34 cellular contexts compared by ENCODE assay signal in the genomic region with DNA sequence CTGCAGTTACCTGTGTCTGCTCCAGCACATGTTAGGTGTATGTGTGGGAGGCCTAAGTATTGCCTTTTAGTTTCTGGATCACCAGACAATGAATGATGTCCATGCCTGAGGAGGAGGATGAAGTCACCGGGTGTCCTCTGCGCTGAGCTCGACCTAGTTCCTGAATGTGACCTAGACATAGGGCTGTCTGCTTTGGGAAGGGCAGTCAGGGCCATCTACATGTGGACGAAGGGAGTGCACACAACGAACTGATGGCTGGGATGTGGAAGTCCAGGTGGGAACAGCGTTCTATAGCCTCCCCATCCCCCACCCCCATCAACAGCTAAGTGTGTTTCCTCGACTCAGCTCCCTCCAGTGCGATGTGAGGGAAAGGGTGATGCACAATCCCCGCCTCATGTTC.
"Had no signal": no experiment of that assay in that cellular context is flagged by ENCODE, and none has a peak within 500 bp of the region (broad histone marks: within the 10 kb centered on the region; RNA-seq: fewer than 3 reads in every experiment).

No MANE protein-coding gene starts in this region.

- H3K9me3 Mint-ChIP-seq: activated naive CD4-positive, alpha-beta T cell treated with anti-CD3 and anti-CD28 coated beads, Interleukin-2, amount 50 U/mL, for 24 hours; activated naive CD8-positive, alpha-beta T cell treated with anti-CD3 and anti-CD28 coated beads for 36 hours; activated T-helper 2 cell treated with anti-CD3 and anti-CD28 coated beads, Interferon-gamma antibody, Interleukin-2, Interleukin-4, amounts not matched to agents 10 μg/mL and 5 μg/mL and 100 μg/mL, durations not matched to agents 14 hours and 24 hours and 36 hours; T-helper 2 cell treated with Interferon-gamma antibody and Interleukin-4, amounts not matched to agents 5 μg/mL and 100 μg/mL, for 36 hours had no signal

- H3K36me3 Mint-ChIP-seq: activated CD4-positive, alpha-beta memory T cell treated with anti-CD3 and anti-CD28 coated beads for 36 hours; activated CD8-positive, alpha-beta memory T cell treated with anti-CD3 and anti-CD28 coated beads, Interleukin-2, amount 10 ng/mL, durations not matched to agents 7 days and 5 days; activated naive CD4-positive, alpha-beta T cell treated with anti-CD3 and anti-CD28 coated beads, Interleukin-2, amount 50 U/mL, for 24 hours; activated naive CD8-positive, alpha-beta T cell treated with anti-CD3 and anti-CD28 coated beads for 36 hours had no signal

- DNase-seq: activated CD4-positive, alpha-beta memory T cell treated with anti-CD3 and anti-CD28 coated beads for 36 hours; activated CD4-positive, alpha-beta T cell treated with anti-CD3 and anti-CD28 coated beads for 36 hours; activated CD4-positive, alpha-beta T cell treated with anti-CD3 and anti-CD28 coated beads, Interleukin-2, amount 10 ng/mL, durations not matched to agents 24 days and 14 days; activated CD4-positive, CD25-positive, alpha-beta regulatory T cell; activated CD4-positive, CD25-positive, alpha-beta regulatory T cell treated with anti-CD3 and anti-CD28 coated beads, Interleukin-2, amount 50 U/mL, for 72 hours; activated CD8-positive, alpha-beta memory T cell treated with anti-CD3 and anti-CD28 coated beads, Interleukin-2, amount 10 ng/mL, durations not matched to agents 7 days and 5 days; activated CD8-positive, alpha-beta memory T cell treated with anti-CD3 and anti-CD28 coated beads, Interleukin-2, amount 50 U/mL, for 4 hours; activated CD8-positive, alpha-beta T cell treated with anti-CD3 and anti-CD28 coated beads, Interleukin-2, amount 10 ng/mL, durations not matched to agents 7 days and 5 days; activated effector memory CD4-positive, alpha-beta T cell treated with anti-CD3 and anti-CD28 coated beads, Interleukin-2, amount 50 U/mL, for 16 hours; activated naive CD4-positive, alpha-beta T cell treated with anti-CD3 and anti-CD28 coated beads for 36 hours; activated naive CD8-positive, alpha-beta T cell treated with anti-CD3 and anti-CD28 coated beads for 36 hours; activated naive CD8-positive, alpha-beta T cell treated with anti-CD3 and anti-CD28 coated beads, Interleukin-2, amount 50 U/mL, for 24 hours; activated T-cell treated with anti-CD3 and anti-CD28 coated beads, Interleukin-2, amount 50 U/mL, for 1 hour; activated T-cell treated with anti-CD3 and anti-CD28 coated beads, Interleukin-2, amount 50 U/mL, for 48 hours; adrenal gland; amygdala; aorta; body of pancreas; caudate nucleus; colonic mucosa; effector CD8-positive, alpha-beta T cell; foreskin keratinocyte; heart right ventricle; T-helper 1 cell; T-helper 17 cell; T1000 had no signal

- ATAC-seq: activated CD4-positive, alpha-beta T cell treated with anti-CD3 and anti-CD28 coated beads for 36 hours; activated CD8-positive, alpha-beta memory T cell treated with anti-CD3 and anti-CD28 coated beads, Interleukin-2, amount 10 ng/mL, durations not matched to agents 7 days and 5 days; activated CD8-positive, alpha-beta T cell treated with anti-CD3 and anti-CD28 coated beads, Interleukin-2, amount 10 ng/mL, durations not matched to agents 7 days and 5 days; activated naive CD8-positive, alpha-beta T cell treated with anti-CD3 and anti-CD28 coated beads, Interleukin-2, amount 50 U/mL, for 24 hours; body of pancreas; foreskin keratinocyte; gastroesophageal sphincter; T-helper 17 cell had no signal

- H3K27me3 Mint-ChIP-seq: activated CD4-positive, alpha-beta memory T cell treated with anti-CD3 and anti-CD28 coated beads for 36 hours had no signal

- H3K36me3 ChIP-seq: adrenal gland, colonic mucosa, gastroesophageal sphincter, heart right ventricle had no signal

- FAIRE-seq: endometrium, endothelial cell of umbilical vein had no signal

- H3K27me3 ChIP-seq: adrenal gland, body of pancreas, colonic mucosa, foreskin keratinocyte, gastroesophageal sphincter, heart right ventricle had no signal

- H3K4me3 Mint-ChIP-seq: activated CD4-positive, alpha-beta memory T cell treated with anti-CD3 and anti-CD28 coated beads for 36 hours; activated CD4-positive, alpha-beta T cell treated with anti-CD3 and anti-CD28 coated beads for 36 hours; activated CD4-positive, alpha-beta T cell treated with anti-CD3 and anti-CD28 coated beads, Interleukin-2, amount 10 ng/mL, durations not matched to agents 24 days and 14 days; activated CD8-positive, alpha-beta memory T cell treated with anti-CD3 and anti-CD28 coated beads, Interleukin-2, amount 10 ng/mL, durations not matched to agents 7 days and 5 days; activated CD8-positive, alpha-beta T cell treated with anti-CD3 and anti-CD28 coated beads, Interleukin-2, amount 10 ng/mL, durations not matched to agents 7 days and 5 days; activated naive CD4-positive, alpha-beta T cell treated with anti-CD3 and anti-CD28 coated beads for 36 hours; activated naive CD4-positive, alpha-beta T cell treated with anti-CD3 and anti-CD28 coated beads, Interleukin-2, amount 50 U/mL, for 24 hours; activated naive CD8-positive, alpha-beta T cell treated with anti-CD3 and anti-CD28 coated beads for 36 hours; activated naive CD8-positive, alpha-beta T cell treated with anti-CD3 and anti-CD28 coated beads, Interleukin-2, amount 50 U/mL, for 24 hours; activated T-helper 1 cell treated with anti-CD3 and anti-CD28 coated beads, Interleukin-12 subunit alpha, Interleukin-12 subunit beta, Interleukin-2, Interleukin-4 antibody, amounts not matched to agents 30 ng/mL and 10 ng/mL and 1 ng/mL, durations not matched to agents 14 hours and 24 hours and 36 hours; T-helper 17 cell; T-helper 2 cell treated with Interferon-gamma antibody and Interleukin-4, amounts not matched to agents 5 μg/mL and 100 μg/mL, for 36 hours had no signal

- H3K27ac ChIP-seq: adrenal gland, body of pancreas, colonic mucosa, epithelial cell of prostate, foreskin keratinocyte, gastroesophageal sphincter, heart right ventricle had no signal

- H3K27ac Mint-ChIP-seq: activated CD4-positive, alpha-beta memory T cell treated with anti-CD3 and anti-CD28 coated beads for 36 hours; activated CD4-positive, alpha-beta T cell treated with anti-CD3 and anti-CD28 coated beads for 36 hours; activated CD4-positive, alpha-beta T cell treated with anti-CD3 and anti-CD28 coated beads, Interleukin-2, amount 10 ng/mL, durations not matched to agents 24 days and 14 days; activated CD8-positive, alpha-beta memory T cell treated with anti-CD3 and anti-CD28 coated beads, Interleukin-2, amount 10 ng/mL, durations not matched to agents 7 days and 5 days; activated CD8-positive, alpha-beta T cell treated with anti-CD3 and anti-CD28 coated beads, Interleukin-2, amount 10 ng/mL, durations not matched to agents 7 days and 5 days; activated naive CD4-positive, alpha-beta T cell treated with anti-CD3 and anti-CD28 coated beads for 36 hours; activated naive CD4-positive, alpha-beta T cell treated with anti-CD3 and anti-CD28 coated beads, Interleukin-2, amount 50 U/mL, for 24 hours; activated naive CD8-positive, alpha-beta T cell treated with anti-CD3 and anti-CD28 coated beads for 36 hours; activated naive CD8-positive, alpha-beta T cell treated with anti-CD3 and anti-CD28 coated beads, Interleukin-2, amount 50 U/mL, for 24 hours; activated T-helper 1 cell treated with anti-CD3 and anti-CD28 coated beads, Interleukin-12 subunit alpha, Interleukin-12 subunit beta, Interleukin-2, Interleukin-4 antibody, amounts not matched to agents 30 ng/mL and 10 ng/mL and 1 ng/mL, durations not matched to agents 14 hours and 24 hours and 36 hours; activated T-helper 2 cell treated with anti-CD3 and anti-CD28 coated beads, Interferon-gamma antibody, Interleukin-2, Interleukin-4, amounts not matched to agents 10 μg/mL and 5 μg/mL and 100 μg/mL, durations not matched to agents 14 hours and 24 hours and 36 hours; T-helper 2 cell treated with Interferon-gamma antibody and Interleukin-4, amounts not matched to agents 5 μg/mL and 100 μg/mL, for 36 hours had no signal

- H3K4me1 ChIP-seq: adrenal gland, body of pancreas, colonic mucosa, foreskin keratinocyte, gastroesophageal sphincter had no signal

- H3K4me3 ChIP-seq: adrenal gland, body of pancreas, colonic mucosa, gastroesophageal sphincter, heart right ventricle had no signal

- H3K4me1 Mint-ChIP-seq: activated CD4-positive, alpha-beta T cell treated with anti-CD3 and anti-CD28 coated beads for 36 hours; activated CD4-positive, alpha-beta T cell treated with anti-CD3 and anti-CD28 coated beads, Interleukin-2, amount 10 ng/mL, durations not matched to agents 24 days and 14 days; activated CD8-positive, alpha-beta memory T cell treated with anti-CD3 and anti-CD28 coated beads, Interleukin-2, amount 10 ng/mL, durations not matched to agents 7 days and 5 days; activated naive CD4-positive, alpha-beta T cell treated with anti-CD3 and anti-CD28 coated beads, Interleukin-2, amount 50 U/mL, for 24 hours; activated naive CD8-positive, alpha-beta T cell treated with anti-CD3 and anti-CD28 coated beads for 36 hours had no signal

- H3K9me3 ChIP-seq: adrenal gland, body of pancreas, colonic mucosa, gastroesophageal sphincter had no signal
